Comparison of ENCODE assay signal across 14 cellular contexts in genomic region chr16:70589998-70590471, GRCh38. TPM values are rescaled to one million over a fixed set of nuclear protein-coding genes. Genes with fewer than 3 reads are reported as not detected.
DNase-seq lines count a peak whose midpoint lies in the region; ATAC-seq, FAIRE-seq and TF ChIP-seq lines count a peak whose summit lies in the region.
"Had no signal": no experiment of that assay in that cellular context is flagged by ENCODE, and none has a peak within 500 bp of the region (broad histone marks: within the 10 kb centered on the region; RNA-seq: fewer than 3 reads in every experiment).

No MANE protein-coding gene starts in this region.

- ATAC-seq in GM23338, result peak; percentile 75

- H2AFZ ChIP-seq in GM23338 (peak overlapping the region; percentile 94), smooth muscle cell (ENCODE audit: low read depth) (no peak overlapping the region)

- peak overlapping the region; percentile 48; the same call in 1 of the 2 replicates for H3K4me2 ChIP-seq in GM23338
- peak overlapping the region; percentile 55 for H3K4me2 ChIP-seq in smooth muscle cell

- DNase-seq in GM23338 (ENCODE audit: low spot score) (peak; percentile 45), cardiac fibroblast (ENCODE audit: low read depth in 2 of 2) (peak; percentile 65 to 82), kidney (peak; percentile 76), smooth muscle cell (lab: John Stamatoyannopoulos, UW; ENCODE audit: unreplicated experiment) (peak; percentile 48), NCI-H345 treated with DMSO at 0.1 percent for 48 hours (lab: John Stamatoyannopoulos, UW; ENCODE audit: unreplicated experiment) (no peak), GM13977 (ENCODE audit: low spot score) (no peak), GM19240 (ENCODE audit: insufficient read length, low spot score) (no peak)
- DNase-seq in activated T-helper 2 cell treated with anti-CD3 and anti-CD28 coated beads, Interferon-gamma antibody, Interleukin-2, Interleukin-4, amounts not matched to agents 10 μg/mL and 5 μg/mL and 100 μg/mL, durations not matched to agents 14 hours and 24 hours and 36 hours (ENCODE audit: low spot score), result no peak
- DNase-seq: COR-L47; immature natural killer cell; small intestine; stimulated activated naive CD4-positive, alpha-beta T cell; SW 1271 had no signal

- no peak overlapping the region for H3K4me3 Mint-ChIP-seq in GM23338
- no peak overlapping the region for H3K4me3 Mint-ChIP-seq in activated T-helper 2 cell treated with anti-CD3 and anti-CD28 coated beads, Interferon-gamma antibody, Interleukin-2, Interleukin-4, amounts not matched to agents 10 μg/mL and 5 μg/mL and 100 μg/mL, durations not matched to agents 14 hours and 24 hours and 36 hours (ENCODE audit: low read depth)
- H3K4me3 Mint-ChIP-seq: central memory CD8-positive, alpha-beta T cell; immature natural killer cell had no signal

- H3K27me3 ChIP-seq in GM23338 (ENCODE audit: insufficient read depth), result no peaks in the 10 kb centered on the region
- H3K27me3 ChIP-seq in smooth muscle cell (ENCODE audit: low read depth), result no peaks in the 10 kb centered on the region

- no peaks in the 10 kb centered on the region for H3K9me3 Mint-ChIP-seq in GM23338
- no peaks in the 10 kb centered on the region for H3K9me3 Mint-ChIP-seq in activated T-helper 2 cell treated with anti-CD3 and anti-CD28 coated beads, Interferon-gamma antibody, Interleukin-2, Interleukin-4, amounts not matched to agents 10 μg/mL and 5 μg/mL and 100 μg/mL, durations not matched to agents 14 hours and 24 hours and 36 hours
- H3K9me3 Mint-ChIP-seq: central memory CD8-positive, alpha-beta T cell; immature natural killer cell had no signal

- FAIRE-seq in kidney (lab: Jason Lieb, UNC), result no peak
- FAIRE-seq: small intestine had no signal

- H3K4me1 ChIP-seq in GM23338 (ENCODE audit: insufficient read depth) (peaks cover 7% of the 10 kb centered on the region; the same call in 1 of the 2 replicates), kidney (ENCODE audit: control insufficient read depth in 1 of 2, insufficient read depth in 1 of 2, low read depth in 1 of 2, low read length in 2 of 2) (peaks cover 3 to 14% of the 10 kb centered on the region in 2 donors), smooth muscle cell (ENCODE audit: low read depth) (no peaks in the 10 kb centered on the region)

- H3K79me2 ChIP-seq in GM23338 (replicated peaks; ENCODE audit: insufficient read depth), result no peaks in the 10 kb centered on the region
- no peaks in the 10 kb centered on the region for H3K79me2 ChIP-seq in smooth muscle cell (ENCODE audit: low read depth)

- in situ Hi-C loops in GM13977 (cut with MboI; ENCODE audit: low pct_unique_long_range_greater_than_20kb, low sequenced_read_pairs, unreplicated experiment), result no loop called here

- 42% methylated on average over 10 of the region's 10 CpGs for WGBS in smooth muscle cell (ENCODE audit: low lambda C conversion rate)

- no peak overlapping the region for H3K27ac ChIP-seq in GM23338 (ENCODE audit: low read depth)
- no peak overlapping the region for H3K27ac ChIP-seq in kidney (ENCODE audit: low read depth in 2 of 2, low read length in 2 of 2)
- peak overlapping the region; percentile 42 for H3K27ac ChIP-seq in smooth muscle cell (ENCODE audit: low read depth)

- no peak overlapping the region for H3K4me3 ChIP-seq in GM23338
- H3K4me3 ChIP-seq in cardiac fibroblast (replicated peaks in 1 of 2; ENCODE audit: low read depth in 2 of 2, low read length in 2 of 2), result no peak overlapping the region
- no peak overlapping the region for H3K4me3 ChIP-seq in kidney (ENCODE audit: low read length in 2 of 2)
- no peak overlapping the region for H3K4me3 ChIP-seq in smooth muscle cell

- H3K9ac ChIP-seq in kidney (ENCODE audit: low read length in 2 of 2), result no peak overlapping the region
- no peak overlapping the region for H3K9ac ChIP-seq in smooth muscle cell (ENCODE audit: low read depth)

- no peaks in the 10 kb centered on the region; the same call in 2 of the 3 replicates for H3K36me3 Mint-ChIP-seq in GM23338 (ENCODE audit: low read depth)
- no peaks in the 10 kb centered on the region for H3K36me3 Mint-ChIP-seq in activated T-helper 2 cell treated with anti-CD3 and anti-CD28 coated beads, Interferon-gamma antibody, Interleukin-2, Interleukin-4, amounts not matched to agents 10 μg/mL and 5 μg/mL and 100 μg/mL, durations not matched to agents 14 hours and 24 hours and 36 hours (ENCODE audit: low read depth)
- H3K36me3 Mint-ChIP-seq: immature natural killer cell had no signal

- H3K9me3 ChIP-seq in kidney (ENCODE audit: control insufficient read depth in 1 of 2, low read length in 2 of 2), result no peaks in the 10 kb centered on the region
- H3K9me3 ChIP-seq in smooth muscle cell (replicated peaks; ENCODE audit: low read depth), result no peaks in the 10 kb centered on the region

- H3K27ac Mint-ChIP-seq in GM23338, result no peak overlapping the region
- no peak overlapping the region for H3K27ac Mint-ChIP-seq in activated T-helper 2 cell treated with anti-CD3 and anti-CD28 coated beads, Interferon-gamma antibody, Interleukin-2, Interleukin-4, amounts not matched to agents 10 μg/mL and 5 μg/mL and 100 μg/mL, durations not matched to agents 14 hours and 24 hours and 36 hours
- H3K27ac Mint-ChIP-seq: immature natural killer cell had no signal

- no peaks in the 10 kb centered on the region for H3K36me3 ChIP-seq in GM23338 (ENCODE audit: insufficient read depth)
- no peaks in the 10 kb centered on the region for H3K36me3 ChIP-seq in kidney (ENCODE audit: control insufficient read depth in 1 of 2, insufficient read depth in 2 of 2, low read length in 2 of 2)
- H3K36me3 ChIP-seq in smooth muscle cell (ENCODE audit: low read depth), result no peaks in the 10 kb centered on the region

- H3F3A ChIP-seq in GM23338 (replicated peaks; ENCODE audit: low read depth), result no peaks in the 10 kb centered on the region
- H3F3A ChIP-seq in smooth muscle cell (ENCODE audit: low read depth), result no peaks in the 10 kb centered on the region

- TF ChIP-seq CTCF in GM23338 (conservative IDR thresholded peaks at IDR 0.05; ENCODE audit: low read depth in 2 of 2) (no peak), cardiac fibroblast (IDR thresholded peaks at IDR 0.05; ENCODE audit: low read depth, low read length) (no peak), kidney (IDR thresholded peaks at IDR 0.05; ENCODE audit: borderline replicate concordance, extremely low read depth, insufficient read depth) (no peak), smooth muscle cell (IDR thresholded peaks at IDR 0.05; ENCODE audit: borderline replicate concordance, insufficient read depth, poor library complexity, severe bottlenecking) (no peak), GM13977 (IDR thresholded peaks at IDR 0.05; ENCODE audit: extremely low read depth, insufficient read depth, missing control alignments) (no peak)

- intact Hi-C loops in kidney (cut with DNase I), result no loop called here
- intact Hi-C loops in activated T-helper 2 cell treated with anti-CD3 and anti-CD28 coated beads, Interferon-gamma antibody, Interleukin-2, Interleukin-4, amounts not matched to agents 10 μg/mL and 5 μg/mL and 100 μg/mL, durations not matched to agents 14 hours and 24 hours and 36 hours (cut with micrococcal nuclease), result no loop called here

- no peaks in the 10 kb centered on the region for H3K9me2 ChIP-seq in GM23338 (ENCODE audit: insufficient read depth)

- peaks cover 3% of the 10 kb centered on the region for H3K27me3 Mint-ChIP-seq in GM23338 (ENCODE audit: insufficient read depth, low read depth, poor library complexity)
- H3K27me3 Mint-ChIP-seq in activated T-helper 2 cell treated with anti-CD3 and anti-CD28 coated beads, Interferon-gamma antibody, Interleukin-2, Interleukin-4, amounts not matched to agents 10 μg/mL and 5 μg/mL and 100 μg/mL, durations not matched to agents 14 hours and 24 hours and 36 hours (ENCODE audit: low read depth), result peaks cover under 1% of the 10 kb centered on the region
- H3K27me3 Mint-ChIP-seq: central memory CD8-positive, alpha-beta T cell had no signal

- no peaks in the 10 kb centered on the region for H4K20me1 ChIP-seq in GM23338 (replicated peaks; ENCODE audit: insufficient read depth)
- H4K20me1 ChIP-seq in smooth muscle cell (ENCODE audit: low read depth), result no peaks in the 10 kb centered on the region

- peaks cover 7% of the 10 kb centered on the region for H3K4me1 Mint-ChIP-seq in GM23338
- no peaks in the 10 kb centered on the region for H3K4me1 Mint-ChIP-seq in activated T-helper 2 cell treated with anti-CD3 and anti-CD28 coated beads, Interferon-gamma antibody, Interleukin-2, Interleukin-4, amounts not matched to agents 10 μg/mL and 5 μg/mL and 100 μg/mL, durations not matched to agents 14 hours and 24 hours and 36 hours (ENCODE audit: low read depth)
- H3K4me1 Mint-ChIP-seq: central memory CD8-positive, alpha-beta T cell; immature natural killer cell had no signal

RNA-seq across cellular contexts. Expression of gene IL34, which starts 56.3 kb away (rescaled TPM):
- total RNA-seq in GM23338 (2014; rRNA removed; shearing (Covaris generic)), result 4.6 and 6.6 TPM in 2 replicates
- polyA plus RNA-seq in GM23338 (2016; fragmentation: Nextera tagmentation; extraction: Ambion mirVana) (3.1 and 4.3 TPM in 2 replicates), kidney (ENCODE audit: insufficient read depth, low read depth, low replicate concordance) (5.9 TPM), smooth muscle cell (0.49 and 1.2 TPM in 2 replicates)
- total RNA-seq in kidney (7.4 TPM), smooth muscle cell (not detected in 2 replicates)
- 0.28 TPM in 1 of 2 replicates, not detected in the other for total RNA-seq in activated T-helper 2 cell treated with anti-CD3 and anti-CD28 coated beads, Interferon-gamma antibody, Interleukin-2, Interleukin-4, amounts not matched to agents 10 μg/mL and 5 μg/mL and 100 μg/mL, durations not matched to agents 14 hours and 24 hours and 36 hours
- polyA plus RNA-seq: immature natural killer cell had no signal

Comparison
In these comparisons a context has a peak if more than half of its experiments do, and no peak if none do; other contexts are left out.
1. DNase-seq: peak in GM23338 (single experiment), cardiac fibroblast (2 of 2), kidney (single experiment) and smooth muscle cell (single experiment); none in NCI-H345 treated with DMSO at 0.1 percent for 48 hours (single experiment), activated T-helper 2 cell treated with anti-CD3 and anti-CD28 coated beads, Interferon-gamma antibody, Interleukin-2, Interleukin-4, amounts not matched to agents 10 μg/mL and 5 μg/mL and 100 μg/mL, durations not matched to agents 14 hours and 24 hours and 36 hours (single experiment), GM13977 (single experiment) and GM19240 (single experiment).